In the genomic region with DNA sequence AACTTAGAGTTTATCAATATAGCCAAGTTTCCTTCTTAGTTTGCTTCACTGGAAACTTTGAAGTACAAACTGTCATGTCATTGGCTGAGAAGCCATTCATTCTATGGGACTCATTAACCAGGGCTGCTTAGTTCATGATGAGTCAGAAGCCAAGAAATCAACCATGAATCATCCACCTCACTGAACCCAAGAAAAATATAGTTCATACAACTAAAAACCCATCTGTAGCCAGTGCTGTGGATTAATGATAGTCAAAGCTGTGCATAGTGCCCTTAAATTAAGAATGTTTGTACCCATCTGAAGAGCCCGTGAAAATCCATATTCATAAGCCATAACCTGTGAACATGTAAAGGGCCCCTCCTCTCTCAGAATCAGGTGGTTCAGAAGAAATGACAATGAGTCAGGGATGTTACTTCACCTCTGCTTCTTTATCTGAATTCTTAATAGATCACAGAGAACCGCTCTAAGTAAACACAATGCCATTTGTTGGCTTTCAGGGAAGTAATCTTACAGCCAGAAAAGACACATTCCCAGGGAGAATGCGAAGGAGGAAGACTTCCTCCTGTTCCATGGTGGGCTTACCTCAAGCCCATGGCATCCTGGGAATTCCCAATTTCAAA, we compare ENCODE assay signal across 2 cellular contexts.
A peak's percentile ranks its signal among the peaks of the same experiment; 100 is the strongest.
TF ChIP-seq lines count a peak whose summit lies in the region.

No MANE protein-coding gene starts in this region.

TF ChIP-seq in A549, 52 proteins besides CTCF, POLR2A, EP300 and RAD21 (continued from another document):
- TF ChIP-seq MAX (IDR thresholded peaks at IDR 0.05) (peak; percentile 67), ATOH8 (CRISPR knock-in tag; IDR thresholded peaks at IDR 0.05; ENCODE audit: low read depth) (no peak), GATA3 (IDR thresholded peaks at IDR 0.05; ENCODE audit: borderline replicate concordance) (peak; percentile 89), MAZ (IDR thresholded peaks at IDR 0.05; ENCODE audit: borderline replicate concordance, low read depth, low read length) (no peak), USF2 (IDR thresholded peaks at IDR 0.05) (peak; percentile 42), CEBPB (IDR thresholded peaks at IDR 0.05) (peak; percentile 84 to 92), TFCP2L1 (CRISPR knock-in tag; IDR thresholded peaks at IDR 0.05) (no peak), JUN (IDR thresholded peaks at IDR 0.05) (peak; percentile 86 to 93)
- TF ChIP-seq, protein P1, sequence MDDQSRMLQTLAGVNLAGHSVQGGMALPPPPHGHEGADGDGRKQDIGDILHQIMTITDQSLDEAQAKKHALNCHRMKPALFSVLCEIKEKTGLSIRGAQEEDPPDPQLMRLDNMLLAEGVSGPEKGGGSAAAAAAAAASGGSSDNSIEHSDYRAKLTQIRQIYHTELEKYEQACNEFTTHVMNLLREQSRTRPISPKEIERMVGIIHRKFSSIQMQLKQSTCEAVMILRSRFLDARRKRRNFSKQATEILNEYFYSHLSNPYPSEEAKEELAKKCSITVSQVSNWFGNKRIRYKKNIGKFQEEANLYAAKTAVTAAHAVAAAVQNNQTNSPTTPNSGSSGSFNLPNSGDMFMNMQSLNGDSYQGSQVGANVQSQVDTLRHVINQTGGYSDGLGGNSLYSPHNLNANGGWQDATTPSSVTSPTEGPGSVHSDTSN (IDR thresholded peaks at IDR 0.05), result peak; percentile 6; the same call in 1 of the 2 replicates
- TF ChIP-seq, protein P2, sequence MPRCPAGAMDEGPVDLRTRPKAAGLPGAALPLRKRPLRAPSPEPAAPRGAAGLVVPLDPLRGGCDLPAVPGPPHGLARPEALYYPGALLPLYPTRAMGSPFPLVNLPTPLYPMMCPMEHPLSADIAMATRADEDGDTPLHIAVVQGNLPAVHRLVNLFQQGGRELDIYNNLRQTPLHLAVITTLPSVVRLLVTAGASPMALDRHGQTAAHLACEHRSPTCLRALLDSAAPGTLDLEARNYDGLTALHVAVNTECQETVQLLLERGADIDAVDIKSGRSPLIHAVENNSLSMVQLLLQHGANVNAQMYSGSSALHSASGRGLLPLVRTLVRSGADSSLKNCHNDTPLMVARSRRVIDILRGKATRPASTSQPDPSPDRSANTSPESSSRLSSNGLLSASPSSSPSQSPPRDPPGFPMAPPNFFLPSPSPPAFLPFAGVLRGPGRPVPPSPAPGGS (IDR thresholded peaks at IDR 0.05), result peak; percentile 54; the same call in 1 of the 3 replicates

TF ChIP-seq in SK-N-SH, 30 proteins besides CTCF, POLR2A, EP300 and RAD21 (continued from another document):
- TF ChIP-seq ELF1 (IDR thresholded peaks at IDR 0.05) (no peak), YY1 (IDR thresholded peaks at IDR 0.05; ENCODE audit: low read depth) (no peak), REST (IDR thresholded peaks at IDR 0.05; ENCODE audit: low read depth, low read length) (no peak), POLR2AphosphoS5 (IDR thresholded peaks at IDR 0.05; ENCODE audit: low read depth, low read length) (peak; percentile 64; the same call in 1 of the 2 replicates), MEF2A (IDR thresholded peaks at IDR 0.05; ENCODE audit: borderline replicate concordance, low read depth) (peak; percentile 36; the same call in 1 of the 2 replicates), FOXJ3 (CRISPR knock-in tag; IDR thresholded peaks at IDR 0.05) (no peak), TCF12 (IDR thresholded peaks at IDR 0.05) (peak; percentile 76), RCOR1 (IDR thresholded peaks at IDR 0.05; ENCODE audit: low read length) (no peak), RFX5 (IDR thresholded peaks at IDR 0.05; ENCODE audit: low read length) (no peak), MAX (IDR thresholded peaks at IDR 0.05; ENCODE audit: low read depth) (no peak), SIN3A (IDR thresholded peaks at IDR 0.05; ENCODE audit: borderline replicate concordance, low read depth, low read length) (no peak), TEAD4 (IDR thresholded peaks at IDR 0.05; ENCODE audit: borderline replicate concordance, insufficient read depth) (no peak), FOXM1 (IDR thresholded peaks at IDR 0.05; ENCODE audit: low read depth) (no peak), NRF1 (IDR thresholded peaks at IDR 0.05; ENCODE audit: low read depth, low read length) (no peak), GABPA (IDR thresholded peaks at IDR 0.05; ENCODE audit: low read depth) (no peak), USF2 (IDR thresholded peaks at IDR 0.05; ENCODE audit: borderline replicate concordance, low read depth, low read length) (no peak), EZH2phosphoT487 (IDR thresholded peaks at IDR 0.05; ENCODE audit: borderline replicate concordance, low read depth) (no peak), MXI1 (IDR thresholded peaks at IDR 0.05; ENCODE audit: low read depth, low read length) (no peak), FOSL2 (IDR thresholded peaks at IDR 0.05; ENCODE audit: borderline replicate concordance, low read depth) (peak; percentile 98)
- TF ChIP-seq, protein P3, sequence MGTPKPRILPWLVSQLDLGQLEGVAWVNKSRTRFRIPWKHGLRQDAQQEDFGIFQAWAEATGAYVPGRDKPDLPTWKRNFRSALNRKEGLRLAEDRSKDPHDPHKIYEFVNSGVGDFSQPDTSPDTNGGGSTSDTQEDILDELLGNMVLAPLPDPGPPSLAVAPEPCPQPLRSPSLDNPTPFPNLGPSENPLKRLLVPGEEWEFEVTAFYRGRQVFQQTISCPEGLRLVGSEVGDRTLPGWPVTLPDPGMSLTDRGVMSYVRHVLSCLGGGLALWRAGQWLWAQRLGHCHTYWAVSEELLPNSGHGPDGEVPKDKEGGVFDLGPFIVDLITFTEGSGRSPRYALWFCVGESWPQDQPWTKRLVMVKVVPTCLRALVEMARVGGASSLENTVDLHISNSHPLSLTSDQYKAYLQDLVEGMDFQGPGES (IDR thresholded peaks at IDR 0.05; ENCODE audit: low read depth, low read length), result no peak
- TF ChIP-seq, protein P4, sequence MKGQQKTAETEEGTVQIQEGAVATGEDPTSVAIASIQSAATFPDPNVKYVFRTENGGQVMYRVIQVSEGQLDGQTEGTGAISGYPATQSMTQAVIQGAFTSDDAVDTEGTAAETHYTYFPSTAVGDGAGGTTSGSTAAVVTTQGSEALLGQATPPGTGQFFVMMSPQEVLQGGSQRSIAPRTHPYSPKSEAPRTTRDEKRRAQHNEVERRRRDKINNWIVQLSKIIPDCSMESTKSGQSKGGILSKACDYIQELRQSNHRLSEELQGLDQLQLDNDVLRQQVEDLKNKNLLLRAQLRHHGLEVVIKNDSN (IDR thresholded peaks at IDR 0.05; ENCODE audit: borderline replicate concordance, low read depth), result no peak
- TF ChIP-seq, protein P1 (IDR thresholded peaks at IDR 0.05), result peak; percentile 93
